16 cellular contexts compared by ENCODE assay signal in genomic region chr4:179709961-179710624, GRCh38.
"Had no signal": no experiment of that assay in that cellular context is flagged by ENCODE, and none has a peak within 500 bp of the region (broad histone marks: within the 10 kb centered on the region; RNA-seq: fewer than 3 reads in every experiment).

No MANE protein-coding gene starts in this region.

- H3K27ac Mint-ChIP-seq: activated CD8-positive, alpha-beta memory T cell treated with anti-CD3 and anti-CD28 coated beads, Interleukin-2, amount 10 ng/mL, durations not matched to agents 7 days and 5 days; activated naive CD4-positive, alpha-beta T cell treated with anti-CD3 and anti-CD28 coated beads, Interleukin-2, amount 50 U/mL, for 24 hours; activated T-cell treated with anti-CD3 and anti-CD28 coated beads, Interleukin-2, amount 50 U/mL, for 24 hours; effector memory CD8-positive, alpha-beta T cell; naive thymus-derived CD4-positive, alpha-beta T cell had no signal

- H3K27me3 Mint-ChIP-seq: activated CD8-positive, alpha-beta memory T cell treated with anti-CD3 and anti-CD28 coated beads, Interleukin-2, amount 10 ng/mL, durations not matched to agents 7 days and 5 days; activated naive CD4-positive, alpha-beta T cell treated with anti-CD3 and anti-CD28 coated beads, Interleukin-2, amount 50 U/mL, for 24 hours; activated T-cell treated with anti-CD3 and anti-CD28 coated beads, Interleukin-2, amount 50 U/mL, for 24 hours; effector memory CD8-positive, alpha-beta T cell; naive thymus-derived CD4-positive, alpha-beta T cell had no signal

- H3K4me3 Mint-ChIP-seq: activated CD8-positive, alpha-beta memory T cell treated with anti-CD3 and anti-CD28 coated beads, Interleukin-2, amount 10 ng/mL, durations not matched to agents 7 days and 5 days; activated naive CD4-positive, alpha-beta T cell treated with anti-CD3 and anti-CD28 coated beads, Interleukin-2, amount 50 U/mL, for 24 hours; activated T-cell treated with anti-CD3 and anti-CD28 coated beads, Interleukin-2, amount 50 U/mL, for 24 hours; effector memory CD8-positive, alpha-beta T cell; naive thymus-derived CD4-positive, alpha-beta T cell had no signal

- H3K27me3 ChIP-seq: body of pancreas, gastroesophageal sphincter, right atrium auricular region, uterus had no signal

- H3K4me1 ChIP-seq: body of pancreas, gastroesophageal sphincter, right atrium auricular region, uterus had no signal

- H3K9me3 ChIP-seq: body of pancreas, gastroesophageal sphincter, right atrium auricular region, uterus had no signal

- ATAC-seq: activated CD8-positive, alpha-beta memory T cell treated with anti-CD3 and anti-CD28 coated beads, Interleukin-2, amount 10 ng/mL, durations not matched to agents 7 days and 5 days; body of pancreas; effector memory CD8-positive, alpha-beta T cell; gastroesophageal sphincter; left cardiac atrium; naive thymus-derived CD4-positive, alpha-beta T cell had no signal

- H3K36me3 Mint-ChIP-seq: activated CD8-positive, alpha-beta memory T cell treated with anti-CD3 and anti-CD28 coated beads, Interleukin-2, amount 10 ng/mL, durations not matched to agents 7 days and 5 days; activated naive CD4-positive, alpha-beta T cell treated with anti-CD3 and anti-CD28 coated beads, Interleukin-2, amount 50 U/mL, for 24 hours; naive thymus-derived CD4-positive, alpha-beta T cell had no signal

- DNase-seq: activated CD4-positive, alpha-beta T cell treated with anti-CD3 and anti-CD28 coated beads, Interleukin-2, amount 50 U/mL, for 4 hours; activated CD4-positive, CD25-positive, alpha-beta regulatory T cell treated with anti-CD3 and anti-CD28 coated beads, Interleukin-2, amount 50 U/mL, for 72 hours; activated CD8-positive, alpha-beta memory T cell treated with anti-CD3 and anti-CD28 coated beads, Interleukin-2, amount 10 ng/mL, durations not matched to agents 7 days and 5 days; activated effector memory CD4-positive, alpha-beta T cell treated with Interleukin-2 at 50 U/mL for 16 hours; activated T-cell treated with anti-CD3 and anti-CD28 coated beads, Interleukin-2, amount 50 U/mL, for 24 hours; body of pancreas; central memory CD4-positive, alpha-beta T cell; effector memory CD8-positive, alpha-beta T cell; left cardiac atrium; naive thymus-derived CD4-positive, alpha-beta T cell; stimulated activated CD4-positive, alpha-beta T cell treated with anti-CD3 and anti-CD28 coated beads, Interleukin-4, amount 100 ng/mL, for 4 hours; uterus had no signal

- H3K4me1 Mint-ChIP-seq: activated CD8-positive, alpha-beta memory T cell treated with anti-CD3 and anti-CD28 coated beads, Interleukin-2, amount 10 ng/mL, durations not matched to agents 7 days and 5 days; activated naive CD4-positive, alpha-beta T cell treated with anti-CD3 and anti-CD28 coated beads, Interleukin-2, amount 50 U/mL, for 24 hours; naive thymus-derived CD4-positive, alpha-beta T cell had no signal

- H3K27ac ChIP-seq: body of pancreas, gastroesophageal sphincter, right atrium auricular region, skin epidermis, uterus had no signal
